Comparison of ENCODE assay signal across 8 cellular contexts in genomic region chr11:36509694-36510566, GRCh38.
A peak's percentile ranks its signal among the peaks of the same experiment; 100 is the strongest.
DNase-seq lines count a peak whose midpoint lies in the region; ATAC-seq lines count a peak whose summit lies in the region.

TSS of gene TRAF6 (minus strand) at chr11:36510272. CDS start at chr11:36501515, 8,757 bp downstream.

- peak within 1 kb of the TSS; percentile 71 for H3K27ac ChIP-seq in caudate nucleus (ENCODE audit: low read depth, low read length)

- ATAC-seq in GM18867 (IDR thresholded peaks at IDR 0.05; ENCODE audit: unreplicated experiment) (peak; percentile 97), HG03097 (IDR thresholded peaks at IDR 0.05; ENCODE audit: low FRiP score, unreplicated experiment) (peak; percentile 96)

- peak; percentile 89 for DNase-seq in AG08395 (ENCODE audit: low spot score)
- peak; percentile 88 for DNase-seq in NCI-H2196 (lab: John Stamatoyannopoulos, UW; ENCODE audit: unreplicated experiment)
- peak; percentile 81 to 89 (median 84) for DNase-seq in activated CD4-positive, CD25-positive, alpha-beta regulatory T cell (lab: John Stamatoyannopoulos, UW)
- DNase-seq in caudate nucleus (lab: John Stamatoyannopoulos, UW): peak in 60 of 61 donors; percentile 31 to 90 (median 78)
- peak; percentile 92 for DNase-seq in islet precursor cell
- peak; percentile 76 to 91 (median 89) for DNase-seq in stimulated activated CD4-positive, alpha-beta T cell treated with anti-CD3 and anti-CD28 coated beads, Interleukin-12 subunit alpha, Interleukin-12 subunit beta, amount 100 ng/mL, for 48 hours (ENCODE audit: low read depth in 2 of 3, low spot score in 1 of 3)

Comparison
In these comparisons a context has a peak if more than half of its experiments do, and no peak if none do; other contexts are left out.
1. Peak in every context shown above with its lines: DNase-seq, ATAC-seq and H3K27ac ChIP-seq.